8 cellular contexts compared by ENCODE assay signal in genomic region chr6:42452171-42453026, GRCh38. TPM values are rescaled to one million over a fixed set of nuclear protein-coding genes. Genes with fewer than 3 reads are reported as not detected.
A peak's percentile ranks its signal among the peaks of the same experiment; 100 is the strongest.
DNase-seq lines count a peak whose midpoint lies in the region; ATAC-seq and TF ChIP-seq lines count a peak whose summit lies in the region.

No MANE protein-coding gene starts in this region.

- H3K23ac ChIP-seq in H9 (ENCODE audit: insufficient read length, low read depth, low read length), result no peak overlapping the region

- H3K4ac ChIP-seq in H9 (ENCODE audit: low read depth, low read length), result no peak overlapping the region

- WGBS in H9 (ENCODE audit: extremely low coverage, insufficient read length, low lambda C conversion rate), result no CpG with 5 or more reads among the region's 78 CpGs
- WGBS in body of pancreas, 2 donors, result 1 to 3% methylated on average over 27 to 65 of the region's 78 CpGs
- no CpG with 5 or more reads among the region's 78 CpGs for WGBS in iPS DF 6.9 (ENCODE audit: insufficient coverage, insufficient read length)

- peak overlapping the region; percentile 8 for H3K18ac ChIP-seq in H9 (ENCODE audit: insufficient read length, low read depth, low read length)

- no peak overlapping the region for H4K8ac ChIP-seq in H9 (replicated peaks; ENCODE audit: insufficient read length, low read depth, low read length)

- H3K27ac ChIP-seq in H9 (ENCODE audit: insufficient read length, low read depth, low read length), result peak overlapping the region; percentile 19
- H3K27ac ChIP-seq in body of pancreas, result peak overlapping the region; percentile 62 to 88 (median 80)
- H3K27ac ChIP-seq in iPS DF 6.9 (ENCODE audit: low read length), result peak overlapping the region; percentile 11
- H3K27ac ChIP-seq in gastrocnemius medialis, result peak overlapping the region; percentile 63 to 77 (median 70)

- no peak overlapping the region for H2AK5ac ChIP-seq in H9 (ENCODE audit: insufficient read length, low read length)

- H3K27me3 Mint-ChIP-seq in H9 (ENCODE audit: low read depth), result peaks cover 4% of the 10 kb centered on the region
- peaks cover 12% of the 10 kb centered on the region for H3K27me3 Mint-ChIP-seq in T-helper 2 cell treated with Interferon-gamma antibody and Interleukin-4, amounts not matched to agents 5 μg/mL and 100 μg/mL, for 36 hours (ENCODE audit: low read depth)

- TF ChIP-seq POLR2A in body of pancreas (IDR thresholded peaks at IDR 0.05) (peak; percentile 41 to 68 (median 55)), gastrocnemius medialis (IDR thresholded peaks at IDR 0.05) (peak in 1 of 2 donors; percentile 20)

- no peak overlapping the region for H3T11ph ChIP-seq in H9 (ENCODE audit: low read length)

- peak overlapping the region; percentile 98 to 99 for H3K4me3 Mint-ChIP-seq in H9
- peak overlapping the region; percentile 93 for H3K4me3 Mint-ChIP-seq in T-helper 2 cell treated with Interferon-gamma antibody and Interleukin-4, amounts not matched to agents 5 μg/mL and 100 μg/mL, for 36 hours

- no peak for TF ChIP-seq CTCF in H9 (conservative IDR thresholded peaks at IDR 0.05)
- no peak for TF ChIP-seq CTCF in body of pancreas (IDR thresholded peaks at IDR 0.05)
- no peak for TF ChIP-seq CTCF in gastrocnemius medialis (IDR thresholded peaks at IDR 0.05 in 4 of 5, conservative IDR thresholded peaks at IDR 0.05 in 1 of 5)

- no peak overlapping the region for H4K5ac ChIP-seq in H9 (ENCODE audit: insufficient read length, low read depth, low read length)

- no peak overlapping the region for H4K91ac ChIP-seq in H9 (ENCODE audit: insufficient read length, low read depth, low read length)

- H3K27ac Mint-ChIP-seq in H9, result peak overlapping the region; percentile 91 to 100 (median 99)
- H3K27ac Mint-ChIP-seq in T-helper 2 cell treated with Interferon-gamma antibody and Interleukin-4, amounts not matched to agents 5 μg/mL and 100 μg/mL, for 36 hours, result peak overlapping the region; percentile 88

- no peaks in the 10 kb centered on the region for H3K9me3 Mint-ChIP-seq in H9
- no peaks in the 10 kb centered on the region for H3K9me3 Mint-ChIP-seq in T-helper 2 cell treated with Interferon-gamma antibody and Interleukin-4, amounts not matched to agents 5 μg/mL and 100 μg/mL, for 36 hours

- H3K27me3 ChIP-seq in H9 (ENCODE audit: insufficient read depth, low read length) (no peaks in the 10 kb centered on the region), body of pancreas (no peaks in the 10 kb centered on the region), iPS DF 6.9 (ENCODE audit: control insufficient read depth, insufficient read depth, low read length) (no peaks in the 10 kb centered on the region), gastrocnemius medialis (no peaks in the 10 kb centered on the region)

- H3K9me3 ChIP-seq in H9 (ENCODE audit: control insufficient read depth, low read depth, low read length) (no peaks in the 10 kb centered on the region), body of pancreas (no peaks in the 10 kb centered on the region), iPS DF 6.9 (ENCODE audit: control insufficient read depth, insufficient read depth, low read length) (no peaks in the 10 kb centered on the region), gastrocnemius medialis (no peaks in the 10 kb centered on the region)

- no peaks in the 10 kb centered on the region for H4K20me1 ChIP-seq in H9 (ENCODE audit: control insufficient read depth, insufficient read depth, insufficient read length)

- H3K4me1 ChIP-seq in H9 (ENCODE audit: insufficient read depth, low read length) (peaks cover 3% of the 10 kb centered on the region), body of pancreas (peaks cover 32% of the 10 kb centered on the region), iPS DF 6.9 (ENCODE audit: control insufficient read depth, insufficient read depth, low read length) (peaks cover 3% of the 10 kb centered on the region; the same call in 1 of the 2 replicates), gastrocnemius medialis (peaks cover 0 to 13% of the 10 kb centered on the region in 2 donors)

- H2AFZ ChIP-seq in H9 (ENCODE audit: low read length), result no peak overlapping the region

- ATAC-seq in body of pancreas (peak; percentile 62), gastrocnemius medialis (peak; percentile 43 to 53), HG03159 (IDR thresholded peaks at IDR 0.05; ENCODE audit: unreplicated experiment) (no peak)

- H3K36me3 Mint-ChIP-seq in H9 (ENCODE audit: insufficient read depth in 1 of 3, low read depth in 3 of 3), result peaks cover 6 to 8% (median 7%) of the 10 kb centered on the region in 3 experiments; a peak in 6 of 7 replicates
- peaks cover 18% of the 10 kb centered on the region for H3K36me3 Mint-ChIP-seq in T-helper 2 cell treated with Interferon-gamma antibody and Interleukin-4, amounts not matched to agents 5 μg/mL and 100 μg/mL, for 36 hours (ENCODE audit: low read depth)

- H2BK20ac ChIP-seq in H9 (ENCODE audit: low read depth, low read length, poor library complexity, severe bottlenecking), result no peak overlapping the region

- H2BK12ac ChIP-seq in H9 (ENCODE audit: insufficient read length, low read depth, low read length), result no peak overlapping the region

- no peak overlapping the region for H3K56ac ChIP-seq in H9 (ENCODE audit: insufficient read length, low read depth, low read length)

- peak overlapping the region; percentile 93 for H3K4me2 ChIP-seq in H9 (ENCODE audit: insufficient read depth, insufficient read length, low read length)

- H3K79me1 ChIP-seq in H9 (ENCODE audit: insufficient read depth, low read depth, low read length, poor library complexity, severe bottlenecking), result no peaks in the 10 kb centered on the region

- DNase-seq in ELF-1 (ENCODE audit: low read depth, low spot score) (peak; percentile 82), H9 (peak; percentile 87), NCI-H1092 treated with DMSO at 0.1 percent for 48 hours (lab: John Stamatoyannopoulos, UW) (peak; percentile 85), body of pancreas (peak; percentile 66 to 83 (median 78)), iPS DF 6.9 (ENCODE audit: low read depth, low spot score) (no peak), gastrocnemius medialis (no peak)
- DNase-seq in T-helper 2 cell treated with Interferon-gamma antibody and Interleukin-4, amounts not matched to agents 5 μg/mL and 100 μg/mL, for 36 hours (ENCODE audit: low spot score), result peak; percentile 49

- peaks cover 50 to 57% of the 10 kb centered on the region in 2 experiments for H3K4me1 Mint-ChIP-seq in H9
- peaks cover 43% of the 10 kb centered on the region for H3K4me1 Mint-ChIP-seq in T-helper 2 cell treated with Interferon-gamma antibody and Interleukin-4, amounts not matched to agents 5 μg/mL and 100 μg/mL, for 36 hours (ENCODE audit: low read depth)

- H3K4me3 ChIP-seq in body of pancreas (peak overlapping the region; percentile 65 to 78), iPS DF 6.9 (ENCODE audit: low read length) (peak overlapping the region; percentile 68), gastrocnemius medialis (peak overlapping the region; percentile 60 to 92 (median 71))

- in situ Hi-C loops in gastrocnemius medialis (cut with MboI; ENCODE audit: low sequenced_read_pairs in 4 of 4), result no loop called here

- intact Hi-C loops in body of pancreas (cut with DNase I), result no loop called here
- intact Hi-C loops in gastrocnemius medialis (cut with DNase I; ENCODE audit: low total_unique reads), result loop anchor here (5.0 kb wide), 1 partner anchor 190 kb away; no protein-coding TSS in a partner anchor

- H2BK15ac ChIP-seq in H9 (ENCODE audit: low read depth, low read length), result no peak overlapping the region

- no peak overlapping the region for H2BK120ac ChIP-seq in H9 (ENCODE audit: low read depth, low read length, poor library complexity, severe bottlenecking)

- peak overlapping the region; percentile 67 for H3K9ac ChIP-seq in H9 (ENCODE audit: extremely low read depth, insufficient read length, low read length)

- peak overlapping the region; percentile 66 for H3K14ac ChIP-seq in H9 (ENCODE audit: insufficient read depth, low read length)

- no peak overlapping the region for H2BK5ac ChIP-seq in H9 (ENCODE audit: insufficient read length, low read length)

- H3K79me2 ChIP-seq in H9 (ENCODE audit: insufficient read depth, low read length), result peaks cover 16% of the 10 kb centered on the region

- H3K36me3 ChIP-seq in body of pancreas (replicated peaks in 1 of 2; ENCODE audit: insufficient read depth in 1 of 2, low read depth in 2 of 2) (no peaks in the 10 kb centered on the region), iPS DF 6.9 (ENCODE audit: control insufficient read depth, insufficient read depth, low read length) (no peaks in the 10 kb centered on the region), gastrocnemius medialis (no peaks in the 10 kb centered on the region)

- peaks cover 40% of the 10 kb centered on the region for H3K23me2 ChIP-seq in H9 (ENCODE audit: insufficient read length, low read depth, low read length, poor library complexity, severe bottlenecking)

RNA-seq across cellular contexts. Expression of gene TRERF1, which starts 0.7 kb away (rescaled TPM):
- 18.0 and 19.7 TPM in 2 replicates for total RNA-seq in H9 (2021)
- 1 to 10 TPM; 2.3 to 3.4 TPM for total RNA-seq in body of pancreas
- total RNA-seq in gastrocnemius medialis, result under 1 TPM; 0.47 to 0.87 (median 0.50) TPM

Comparison
In these comparisons a context has a peak if more than half of its experiments do, and no peak if none do; other contexts are left out.
1. DNase-seq: peak in ELF-1 (single experiment), H9 (single experiment), NCI-H1092 treated with DMSO at 0.1 percent for 48 hours (single experiment), T-helper 2 cell treated with Interferon-gamma antibody and Interleukin-4, amounts not matched to agents 5 μg/mL and 100 μg/mL, for 36 hours (single experiment) and body of pancreas (4 of 4); none in iPS DF 6.9 (single experiment) and gastrocnemius medialis (0 of 2).
2. H3K27ac ChIP-seq: peak in every context shown above with its lines; median percentile 80 in body of pancreas; 70 in gastrocnemius medialis; 19 in H9; 11 in iPS DF 6.9.
3. Peak in every context shown above with its lines, with median percentiles within 50 percentile points of each other: H3K4me3 ChIP-seq.